In the genomic region with DNA sequence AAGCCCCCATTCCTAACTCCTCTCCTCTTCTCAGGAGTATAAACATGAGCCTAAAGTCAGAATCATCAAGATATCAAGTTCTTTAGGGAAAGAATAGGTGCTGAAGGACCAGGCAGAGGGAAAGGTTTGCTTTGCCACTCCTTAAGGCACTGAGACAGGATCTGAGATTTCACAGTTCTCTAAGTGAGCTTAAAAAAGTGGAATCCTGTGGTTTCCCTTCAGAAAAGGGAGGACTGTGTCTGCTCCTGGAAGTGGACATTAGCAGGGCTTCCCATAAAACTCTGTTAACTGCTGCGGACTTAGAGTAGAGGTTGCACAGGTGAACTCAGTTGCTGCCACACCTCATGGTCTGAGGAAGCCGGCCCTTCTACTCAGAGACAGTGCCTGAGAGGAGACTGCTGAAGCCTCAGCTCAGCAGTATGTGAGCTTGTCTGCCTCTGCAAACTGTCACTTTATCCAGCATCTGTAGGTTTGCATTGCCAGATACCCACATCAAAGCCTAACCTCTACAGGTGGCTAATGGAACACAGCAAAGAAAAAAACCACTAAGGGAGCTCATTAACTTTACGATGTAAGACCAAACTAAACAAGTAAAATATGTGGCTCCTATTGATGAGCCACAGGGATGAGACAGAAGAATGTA, we compare ENCODE assay signal across 10 cellular contexts. TPM values are rescaled to one million over a fixed set of nuclear protein-coding genes. Genes with fewer than 3 reads are reported as not detected.
DNase-seq lines count a peak whose midpoint lies in the region; ATAC-seq lines count a peak whose summit lies in the region.
"Had no signal": no experiment of that assay in that cellular context is flagged by ENCODE, and none has a peak within 500 bp of the region (broad histone marks: within the 10 kb centered on the region; RNA-seq: fewer than 3 reads in every experiment).

No MANE protein-coding gene starts in this region.

- peaks cover 8% of the 10 kb centered on the region for H3K9me3 Mint-ChIP-seq in activated CD4-positive, alpha-beta T cell treated with anti-CD3 and anti-CD28 coated beads, Interleukin-2, amount 10 ng/mL, durations not matched to agents 7 days and 5 days
- H3K9me3 Mint-ChIP-seq in activated naive CD8-positive, alpha-beta T cell treated with anti-CD3 and anti-CD28 coated beads, Interleukin-2, amount 10 ng/mL, durations not matched to agents 7 days and 5 days, result no peaks in the 10 kb centered on the region

- CTCF ChIA-PET in activated CD4-positive, alpha-beta T cell treated with anti-CD3 and anti-CD28 coated beads, Interleukin-2, amount 10 ng/mL, durations not matched to agents 7 days and 5 days (lab: Charles Lee), result interaction anchor here (0.8 kb wide), 1 partner anchor 17 kb away, joined by 3 read pairs; no protein-coding TSS in a partner anchor

- peak; percentile 63 for DNase-seq in activated CD4-positive, alpha-beta T cell treated with anti-CD3 and anti-CD28 coated beads, Interleukin-2, amount 10 ng/mL, durations not matched to agents 7 days and 5 days
- DNase-seq in activated CD4-positive, alpha-beta T cell treated with anti-CD3 and anti-CD28 coated beads, Interleukin-2, amount 50 U/mL, for 1 hour, result no peak
- peak; percentile 59 for DNase-seq in M059J (ENCODE audit: low read depth)
- DNase-seq in activated naive CD8-positive, alpha-beta T cell treated with anti-CD3 and anti-CD28 coated beads, Interleukin-2, amount 10 ng/mL, durations not matched to agents 7 days and 5 days, result no peak
- peak; percentile 29 for DNase-seq in renal cortical epithelial cell (ENCODE audit: low read depth)
- no peak for DNase-seq in NOMO-1 treated with dmso at 0.1 percent for 144 hours (lab: John Stamatoyannopoulos, UW; ENCODE audit: unreplicated experiment)
- no peak for DNase-seq in Ammon's horn (ENCODE audit: low spot score)
- no peak for DNase-seq in COLO829 (ENCODE audit: low spot score)
- DNase-seq: gastrocnemius medialis, psoas muscle had no signal

- peak overlapping the region; percentile 28 for H3K27ac Mint-ChIP-seq in activated CD4-positive, alpha-beta T cell treated with anti-CD3 and anti-CD28 coated beads, Interleukin-2, amount 10 ng/mL, durations not matched to agents 7 days and 5 days
- peak overlapping the region; percentile 25 for H3K27ac Mint-ChIP-seq in activated naive CD8-positive, alpha-beta T cell treated with anti-CD3 and anti-CD28 coated beads, Interleukin-2, amount 10 ng/mL, durations not matched to agents 7 days and 5 days

- H3K4me1 Mint-ChIP-seq in activated CD4-positive, alpha-beta T cell treated with anti-CD3 and anti-CD28 coated beads, Interleukin-2, amount 10 ng/mL, durations not matched to agents 7 days and 5 days, result peaks cover 30% of the 10 kb centered on the region
- peaks cover 23% of the 10 kb centered on the region for H3K4me1 Mint-ChIP-seq in activated naive CD8-positive, alpha-beta T cell treated with anti-CD3 and anti-CD28 coated beads, Interleukin-2, amount 10 ng/mL, durations not matched to agents 7 days and 5 days

- no peaks in the 10 kb centered on the region for H3K27me3 Mint-ChIP-seq in activated CD4-positive, alpha-beta T cell treated with anti-CD3 and anti-CD28 coated beads, Interleukin-2, amount 10 ng/mL, durations not matched to agents 7 days and 5 days
- no peaks in the 10 kb centered on the region for H3K27me3 Mint-ChIP-seq in activated naive CD8-positive, alpha-beta T cell treated with anti-CD3 and anti-CD28 coated beads, Interleukin-2, amount 10 ng/mL, durations not matched to agents 7 days and 5 days

- POLR2A ChIA-PET in activated CD4-positive, alpha-beta T cell treated with anti-CD3 and anti-CD28 coated beads, Interleukin-2, amount 10 ng/mL, durations not matched to agents 7 days and 5 days (lab: Charles Lee), result interaction anchor here (0.9 kb wide), 1 partner anchor 43 kb away, joined by 3 read pairs; no protein-coding TSS in a partner anchor
- POLR2A ChIA-PET in activated naive CD8-positive, alpha-beta T cell treated with anti-CD3 and anti-CD28 coated beads, Interleukin-2, amount 10 ng/mL, durations not matched to agents 7 days and 5 days (lab: Charles Lee), result interaction anchor here (0.8 kb wide), 1 partner anchor 43 kb away, joined by 8 read pairs; the partner anchor contains the start of gene RIC1

- peaks cover 21% of the 10 kb centered on the region for H3K36me3 Mint-ChIP-seq in activated CD4-positive, alpha-beta T cell treated with anti-CD3 and anti-CD28 coated beads, Interleukin-2, amount 10 ng/mL, durations not matched to agents 7 days and 5 days (ENCODE audit: low read depth)
- H3K36me3 Mint-ChIP-seq in activated naive CD8-positive, alpha-beta T cell treated with anti-CD3 and anti-CD28 coated beads, Interleukin-2, amount 10 ng/mL, durations not matched to agents 7 days and 5 days, result peaks cover 26% of the 10 kb centered on the region

- H3K4me3 Mint-ChIP-seq in activated CD4-positive, alpha-beta T cell treated with anti-CD3 and anti-CD28 coated beads, Interleukin-2, amount 10 ng/mL, durations not matched to agents 7 days and 5 days, result no peak overlapping the region
- peak overlapping the region; percentile 23 for H3K4me3 Mint-ChIP-seq in activated naive CD8-positive, alpha-beta T cell treated with anti-CD3 and anti-CD28 coated beads, Interleukin-2, amount 10 ng/mL, durations not matched to agents 7 days and 5 days

- ATAC-seq in activated naive CD8-positive, alpha-beta T cell treated with anti-CD3 and anti-CD28 coated beads, Interleukin-2, amount 10 ng/mL, durations not matched to agents 7 days and 5 days (ENCODE audit: low read depth), result peak; percentile 97
- ATAC-seq: gastrocnemius medialis, psoas muscle had no signal

RNA-seq across cellular contexts. Expression of gene RIC1, which starts 42.9 kb away (rescaled TPM):
- total RNA-seq in activated CD4-positive, alpha-beta T cell treated with anti-CD3 and anti-CD28 coated beads, Interleukin-2, amount 10 ng/mL, durations not matched to agents 7 days and 5 days, result 10 to 100 TPM; 17.7 to 20.2 TPM
- 27.0 and 33.4 TPM in 2 replicates for total RNA-seq in M059J (2014; rRNA removed; shearing (Covaris generic))
- total RNA-seq in activated naive CD8-positive, alpha-beta T cell treated with anti-CD3 and anti-CD28 coated beads, Interleukin-2, amount 10 ng/mL, durations not matched to agents 7 days and 5 days, result 10 to 100 TPM; 20.7 to 21.4 TPM
- total RNA-seq in renal cortical epithelial cell, result 20.5 and 46.2 TPM in 2 replicates

Comparison
In these comparisons a context has a peak if more than half of its experiments do, and no peak if none do; other contexts are left out.
1. DNase-seq: peak in activated CD4-positive, alpha-beta T cell treated with anti-CD3 and anti-CD28 coated beads, Interleukin-2, amount 10 ng/mL, durations not matched to agents 7 days and 5 days (single experiment), M059J (single experiment) and renal cortical epithelial cell (single experiment); none in activated CD4-positive, alpha-beta T cell treated with anti-CD3 and anti-CD28 coated beads, Interleukin-2, amount 50 U/mL, for 1 hour (single experiment), activated naive CD8-positive, alpha-beta T cell treated with anti-CD3 and anti-CD28 coated beads, Interleukin-2, amount 10 ng/mL, durations not matched to agents 7 days and 5 days (single experiment), NOMO-1 treated with dmso at 0.1 percent for 144 hours (single experiment), Ammon's horn (single experiment) and COLO829 (single experiment).